Comparison of ENCODE assay signal across 2 cellular contexts in the genomic region with DNA sequence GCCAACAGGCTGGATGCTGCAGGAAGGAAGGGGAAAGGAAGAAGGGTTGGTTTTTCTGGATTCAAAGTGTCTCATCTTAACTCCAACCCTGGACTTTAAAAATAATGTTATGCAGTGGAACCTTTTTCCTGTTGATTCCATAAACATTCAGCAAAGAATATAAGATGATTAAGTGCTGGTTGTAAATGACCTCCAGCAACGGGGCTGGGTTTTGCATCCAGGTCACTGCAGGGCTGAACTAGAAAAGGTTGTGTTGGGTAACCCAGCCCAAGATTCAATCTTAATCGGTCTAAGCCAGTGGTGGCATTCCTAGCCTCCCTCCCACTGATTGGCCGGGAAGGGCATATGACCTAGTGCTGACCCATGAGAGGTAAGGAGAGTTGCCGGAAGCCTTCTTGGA.
TF ChIP-seq lines count a peak whose summit lies in the region.

No MANE protein-coding gene starts in this region.

TF ChIP-seq in Ishikawa, 13 proteins besides CTCF, POLR2A, EP300 and RAD21:
- TF ChIP-seq TEAD4 (IDR thresholded peaks at IDR 0.05) (no peak), CREB1 (IDR thresholded peaks at IDR 0.05; ENCODE audit: low read depth) (no peak)
- TF ChIP-seq, protein P1, sequence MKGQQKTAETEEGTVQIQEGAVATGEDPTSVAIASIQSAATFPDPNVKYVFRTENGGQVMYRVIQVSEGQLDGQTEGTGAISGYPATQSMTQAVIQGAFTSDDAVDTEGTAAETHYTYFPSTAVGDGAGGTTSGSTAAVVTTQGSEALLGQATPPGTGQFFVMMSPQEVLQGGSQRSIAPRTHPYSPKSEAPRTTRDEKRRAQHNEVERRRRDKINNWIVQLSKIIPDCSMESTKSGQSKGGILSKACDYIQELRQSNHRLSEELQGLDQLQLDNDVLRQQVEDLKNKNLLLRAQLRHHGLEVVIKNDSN (IDR thresholded peaks at IDR 0.05): peak; percentile 17; the same call in 1 of the 2 replicates

TF ChIP-seq in K562, 482 proteins besides CTCF, POLR2A, EP300 and RAD21:
- peak; percentile 38; the same call in 1 of the 2 replicates for TF ChIP-seq NR2C1 (IDR thresholded peaks at IDR 0.05)
- peak; percentile 62 for TF ChIP-seq NR2C1 (tag; IDR thresholded peaks at IDR 0.05)
- TF ChIP-seq GABPA (tag; conservative IDR thresholded peaks at IDR 0.05; ENCODE audit: low read depth): peak; percentile 60; the same call in 1 of the 2 replicates
- TF ChIP-seq, protein P2, sequence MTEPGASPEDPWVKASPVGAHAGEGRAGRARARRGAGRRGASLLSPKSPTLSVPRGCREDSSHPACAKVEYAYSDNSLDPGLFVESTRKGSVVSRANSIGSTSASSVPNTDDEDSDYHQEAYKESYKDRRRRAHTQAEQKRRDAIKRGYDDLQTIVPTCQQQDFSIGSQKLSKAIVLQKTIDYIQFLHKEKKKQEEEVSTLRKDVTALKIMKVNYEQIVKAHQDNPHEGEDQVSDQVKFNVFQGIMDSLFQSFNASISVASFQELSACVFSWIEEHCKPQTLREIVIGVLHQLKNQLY (CRISPR knock-in tag; conservative IDR thresholded peaks at IDR 0.05): no peak
- TF ChIP-seq, protein P3, sequence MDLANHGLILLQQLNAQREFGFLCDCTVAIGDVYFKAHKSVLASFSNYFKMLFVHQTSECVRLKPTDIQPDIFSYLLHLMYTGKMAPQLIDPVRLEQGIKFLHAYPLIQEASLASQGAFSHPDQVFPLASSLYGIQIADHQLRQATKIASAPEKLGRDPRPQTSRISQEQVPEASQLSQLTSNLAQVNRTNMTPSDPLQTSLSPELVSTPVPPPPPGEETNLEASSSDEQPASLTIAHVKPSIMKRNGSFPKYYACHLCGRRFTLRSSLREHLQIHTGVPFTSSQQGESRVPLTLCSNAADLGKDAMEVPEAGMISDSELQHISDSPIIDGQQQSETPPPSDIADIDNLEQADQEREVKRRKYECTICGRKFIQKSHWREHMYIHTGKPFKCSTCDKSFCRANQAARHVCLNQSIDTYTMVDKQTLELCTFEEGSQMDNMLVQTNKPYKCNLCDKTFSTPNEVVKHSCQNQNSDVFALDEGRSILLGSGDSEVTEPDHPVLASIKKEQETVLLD (IDR thresholded peaks at IDR 0.05): no peak
- TF ChIP-seq, protein P4, sequence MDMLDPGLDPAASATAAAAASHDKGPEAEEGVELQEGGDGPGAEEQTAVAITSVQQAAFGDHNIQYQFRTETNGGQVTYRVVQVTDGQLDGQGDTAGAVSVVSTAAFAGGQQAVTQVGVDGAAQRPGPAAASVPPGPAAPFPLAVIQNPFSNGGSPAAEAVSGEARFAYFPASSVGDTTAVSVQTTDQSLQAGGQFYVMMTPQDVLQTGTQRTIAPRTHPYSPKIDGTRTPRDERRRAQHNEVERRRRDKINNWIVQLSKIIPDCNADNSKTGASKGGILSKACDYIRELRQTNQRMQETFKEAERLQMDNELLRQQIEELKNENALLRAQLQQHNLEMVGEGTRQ (CRISPR knock-in tag; IDR thresholded peaks at IDR 0.05): 0 out of 2 replicates have a peak, but pooled peaks have one; percentile 26
- TF ChIP-seq ZNF830 (CRISPR knock-in tag; IDR thresholded peaks at IDR 0.05): no peak
- TF ChIP-seq, protein P5, sequence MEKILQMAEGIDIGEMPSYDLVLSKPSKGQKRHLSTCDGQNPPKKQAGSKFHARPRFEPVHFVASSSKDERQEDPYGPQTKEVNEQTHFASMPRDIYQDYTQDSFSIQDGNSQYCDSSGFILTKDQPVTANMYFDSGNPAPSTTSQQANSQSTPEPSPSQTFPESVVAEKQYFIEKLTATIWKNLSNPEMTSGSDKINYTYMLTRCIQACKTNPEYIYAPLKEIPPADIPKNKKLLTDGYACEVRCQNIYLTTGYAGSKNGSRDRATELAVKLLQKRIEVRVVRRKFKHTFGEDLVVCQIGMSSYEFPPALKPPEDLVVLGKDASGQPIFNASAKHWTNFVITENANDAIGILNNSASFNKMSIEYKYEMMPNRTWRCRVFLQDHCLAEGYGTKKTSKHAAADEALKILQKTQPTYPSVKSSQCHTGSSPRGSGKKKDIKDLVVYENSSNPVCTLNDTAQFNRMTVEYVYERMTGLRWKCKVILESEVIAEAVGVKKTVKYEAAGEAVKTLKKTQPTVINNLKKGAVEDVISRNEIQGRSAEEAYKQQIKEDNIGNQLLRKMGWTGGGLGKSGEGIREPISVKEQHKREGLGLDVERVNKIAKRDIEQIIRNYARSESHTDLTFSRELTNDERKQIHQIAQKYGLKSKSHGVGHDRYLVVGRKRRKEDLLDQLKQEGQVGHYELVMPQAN (IDR thresholded peaks at IDR 0.05; ENCODE audit: borderline replicate concordance): no peak
- TF ChIP-seq TSC22D4 (tag; IDR thresholded peaks at IDR 0.05): no peak
- TF ChIP-seq HOXB6 (CRISPR knock-in tag; IDR thresholded peaks at IDR 0.05; ENCODE audit: borderline replicate concordance): no peak
- TF ChIP-seq, protein P6, sequence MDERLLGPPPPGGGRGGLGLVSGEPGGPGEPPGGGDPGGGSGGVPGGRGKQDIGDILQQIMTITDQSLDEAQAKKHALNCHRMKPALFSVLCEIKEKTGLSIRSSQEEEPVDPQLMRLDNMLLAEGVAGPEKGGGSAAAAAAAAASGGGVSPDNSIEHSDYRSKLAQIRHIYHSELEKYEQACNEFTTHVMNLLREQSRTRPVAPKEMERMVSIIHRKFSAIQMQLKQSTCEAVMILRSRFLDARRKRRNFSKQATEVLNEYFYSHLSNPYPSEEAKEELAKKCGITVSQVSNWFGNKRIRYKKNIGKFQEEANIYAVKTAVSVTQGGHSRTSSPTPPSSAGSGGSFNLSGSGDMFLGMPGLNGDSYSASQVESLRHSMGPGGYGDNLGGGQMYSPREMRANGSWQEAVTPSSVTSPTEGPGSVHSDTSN (CRISPR knock-in tag; IDR thresholded peaks at IDR 0.05; ENCODE audit: low read depth): no peak
- TF ChIP-seq, protein P6 (tag; conservative IDR thresholded peaks at IDR 0.05; ENCODE audit: low read depth): no peak
- no peak for TF ChIP-seq ZNF766 (CRISPR knock-in tag; conservative IDR thresholded peaks at IDR 0.05)
- TF ChIP-seq ZKSCAN8 (CRISPR knock-in tag; IDR thresholded peaks at IDR 0.05): no peak
- TF ChIP-seq, protein P1 (CRISPR knock-in tag; IDR thresholded peaks at IDR 0.05): peak; percentile 68
- no peak for TF ChIP-seq ZNF324 (CRISPR knock-in tag; IDR thresholded peaks at IDR 0.05)
- TF ChIP-seq, protein P7, sequence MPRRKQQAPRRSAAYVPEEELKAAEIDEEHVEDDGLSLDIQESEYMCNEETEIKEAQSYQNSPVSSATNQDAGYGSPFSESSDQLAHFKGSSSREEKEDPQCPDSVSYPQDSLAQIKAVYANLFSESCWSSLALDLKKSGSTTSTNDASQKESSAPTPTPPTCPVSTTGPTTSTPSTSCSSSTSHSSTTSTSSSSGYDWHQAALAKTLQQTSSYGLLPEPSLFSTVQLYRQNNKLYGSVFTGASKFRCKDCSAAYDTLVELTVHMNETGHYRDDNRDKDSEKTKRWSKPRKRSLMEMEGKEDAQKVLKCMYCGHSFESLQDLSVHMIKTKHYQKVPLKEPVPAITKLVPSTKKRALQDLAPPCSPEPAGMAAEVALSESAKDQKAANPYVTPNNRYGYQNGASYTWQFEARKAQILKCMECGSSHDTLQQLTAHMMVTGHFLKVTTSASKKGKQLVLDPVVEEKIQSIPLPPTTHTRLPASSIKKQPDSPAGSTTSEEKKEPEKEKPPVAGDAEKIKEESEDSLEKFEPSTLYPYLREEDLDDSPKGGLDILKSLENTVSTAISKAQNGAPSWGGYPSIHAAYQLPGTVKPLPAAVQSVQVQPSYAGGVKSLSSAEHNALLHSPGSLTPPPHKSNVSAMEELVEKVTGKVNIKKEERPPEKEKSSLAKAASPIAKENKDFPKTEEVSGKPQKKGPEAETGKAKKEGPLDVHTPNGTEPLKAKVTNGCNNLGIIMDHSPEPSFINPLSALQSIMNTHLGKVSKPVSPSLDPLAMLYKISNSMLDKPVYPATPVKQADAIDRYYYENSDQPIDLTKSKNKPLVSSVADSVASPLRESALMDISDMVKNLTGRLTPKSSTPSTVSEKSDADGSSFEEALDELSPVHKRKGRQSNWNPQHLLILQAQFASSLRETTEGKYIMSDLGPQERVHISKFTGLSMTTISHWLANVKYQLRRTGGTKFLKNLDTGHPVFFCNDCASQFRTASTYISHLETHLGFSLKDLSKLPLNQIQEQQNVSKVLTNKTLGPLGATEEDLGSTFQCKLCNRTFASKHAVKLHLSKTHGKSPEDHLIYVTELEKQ (CRISPR knock-in tag; IDR thresholded peaks at IDR 0.05): no peak
TF ChIP-seq in K562: peak in this region for 4.
